10 cellular contexts compared by ENCODE assay signal in the genomic region with DNA sequence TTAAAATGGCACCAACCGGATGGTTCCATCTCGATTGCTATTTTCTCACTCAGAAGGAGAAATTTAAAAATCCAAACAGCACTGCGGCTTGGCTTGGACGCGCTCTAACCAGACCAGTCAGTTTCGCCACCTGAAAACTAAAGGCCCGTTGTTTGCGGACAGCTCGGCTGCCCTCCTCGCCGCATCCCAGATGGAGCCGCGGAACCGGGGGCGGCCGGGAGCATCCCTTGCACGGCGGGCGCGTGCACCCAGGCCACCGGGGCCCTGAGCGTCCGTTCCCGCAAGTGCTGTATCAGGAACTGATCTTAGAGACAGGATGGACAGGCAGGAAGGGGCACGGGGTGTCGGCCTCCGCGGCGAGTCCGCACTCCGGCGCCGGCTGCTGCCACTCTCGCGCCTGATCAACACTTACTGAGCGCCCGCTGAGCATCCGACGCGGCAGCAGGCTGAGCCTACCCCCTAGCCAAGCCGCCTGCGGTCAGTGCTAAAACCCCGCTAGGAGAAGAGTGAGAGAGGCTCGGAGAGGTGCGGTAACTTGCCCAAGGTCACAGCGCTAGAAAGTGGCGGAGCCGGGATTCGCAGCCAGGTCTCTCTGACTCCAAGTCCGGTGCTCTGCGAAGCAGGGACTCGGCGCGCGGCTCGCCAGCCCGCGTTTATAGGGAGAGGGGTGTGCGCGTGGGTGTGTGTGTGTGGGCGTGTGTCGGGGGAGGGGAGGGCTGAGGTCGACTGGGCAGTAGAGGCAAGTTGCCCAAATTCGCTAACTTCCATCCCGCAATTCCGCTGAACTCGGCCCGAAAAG. TPM values are rescaled to one million over a fixed set of nuclear protein-coding genes. Genes with fewer than 3 reads are reported as not detected.
DNase-seq lines count a peak whose midpoint lies in the region; ATAC-seq and TF ChIP-seq lines count a peak whose summit lies in the region.
"Had no signal": no experiment of that assay in that cellular context is flagged by ENCODE, and none has a peak within 500 bp of the region (broad histone marks: within the 10 kb centered on the region; RNA-seq: fewer than 3 reads in every experiment).

A gene with protein sequence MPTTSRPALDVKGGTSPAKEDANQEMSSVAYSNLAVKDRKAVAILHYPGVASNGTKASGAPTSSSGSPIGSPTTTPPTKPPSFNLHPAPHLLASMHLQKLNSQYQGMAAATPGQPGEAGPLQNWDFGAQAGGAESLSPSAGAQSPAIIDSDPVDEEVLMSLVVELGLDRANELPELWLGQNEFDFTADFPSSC (minus strand): TSS at position 629 of the 799 bp plus-strand sequence. CDS start 3,045 bp downstream, outside the sequence.

- no peaks in the 10 kb centered on the region for H4K20me1 ChIP-seq in KMS-11 (ENCODE audit: insufficient read depth)

- no peaks in the 10 kb centered on the region for H3K9me3 Mint-ChIP-seq in CD8-positive, alpha-beta T cell

- peak within 1 kb of the TSS; percentile 79 for H2AFZ ChIP-seq in KMS-11 (ENCODE audit: low read depth)

- H3K9me3 ChIP-seq in CD8-positive, alpha-beta T cell (ENCODE audit: low read length) = no peaks in the 10 kb centered on the region
- H3K9me3 ChIP-seq in adipocyte (ENCODE audit: control insufficient read depth, low read length) = no peaks in the 10 kb centered on the region
- H3K9me3 ChIP-seq in left lung = no peaks in the 10 kb centered on the region
- no peaks in the 10 kb centered on the region for H3K9me3 ChIP-seq in thymus (ENCODE audit: control insufficient read depth)

- no peak within 1 kb of the TSS for H3K9ac ChIP-seq in KMS-11
- peak within 1 kb of the TSS; percentile 63 for H3K9ac ChIP-seq in adipocyte (ENCODE audit: low read length)

- H3K27ac Mint-ChIP-seq in CD8-positive, alpha-beta T cell = no peak within 1 kb of the TSS

- peaks cover 20% of the 10 kb centered on the region for H3K27me3 ChIP-seq in CD8-positive, alpha-beta T cell (ENCODE audit: insufficient read depth, low read length)
- H3K27me3 ChIP-seq in KMS-11 (ENCODE audit: insufficient read depth, low read depth) = peaks cover 9% of the 10 kb centered on the region
- peaks cover 77% of the 10 kb centered on the region for H3K27me3 ChIP-seq in adipocyte (replicated peaks; ENCODE audit: control insufficient read depth, insufficient read depth, low read length)
- peaks cover 75 to 84% of the 10 kb centered on the region in 2 donors for H3K27me3 ChIP-seq in left lung
- peaks cover 12% of the 10 kb centered on the region for H3K27me3 ChIP-seq in thymus (ENCODE audit: control insufficient read depth, insufficient read depth)

- CTCF ChIA-PET in CD8-positive, alpha-beta T cell (lab: Charles Lee) = no interaction called here

- peak within 1 kb of the TSS; percentile 57 for H3K4me2 ChIP-seq in KMS-11

- POLR2A ChIA-PET in CD8-positive, alpha-beta T cell (lab: Charles Lee) = interaction anchor here (1.2 kb wide), 1 partner anchor 29 kb away, joined by 10 read pairs; a partner anchor contains a TSS

- no peaks in the 10 kb centered on the region for H3K36me3 Mint-ChIP-seq in CD8-positive, alpha-beta T cell

- no peaks in the 10 kb centered on the region for H3K36me3 ChIP-seq in CD8-positive, alpha-beta T cell (ENCODE audit: insufficient read depth, low read length)
- H3K36me3 ChIP-seq in KMS-11 (ENCODE audit: insufficient read depth) (no peaks in the 10 kb centered on the region), adipocyte (ENCODE audit: control insufficient read depth, insufficient read depth, low read length, severe bottlenecking) (no peaks in the 10 kb centered on the region), left lung (no peaks in the 10 kb centered on the region), thymus (ENCODE audit: control insufficient read depth, insufficient read depth) (no peaks in the 10 kb centered on the region)

- H3K27me3 Mint-ChIP-seq in CD8-positive, alpha-beta T cell (ENCODE audit: low read depth) = peaks cover 53% of the 10 kb centered on the region

- intact Hi-C loops in CD8-positive, alpha-beta T cell (cut with DNase I, micrococcal nuclease) = loop anchor here in 1 of 2 experiments (5.0 kb wide), 1 partner anchor 1053 kb away; a partner anchor contains a TSS
- intact Hi-C loops in left lung (cut with DNase I) = no loop called here

- H3K4me1 Mint-ChIP-seq in CD8-positive, alpha-beta T cell (ENCODE audit: low read depth) = peaks cover 30% of the 10 kb centered on the region

- DNase-seq in CD8-positive, alpha-beta T cell = no peak
- DNase-seq in adipocyte (ENCODE audit: low read depth) (peak; percentile 27), left lung (peak in 1 of 2 donors; percentile 53)
- DNase-seq in stimulated activated CD4-positive, alpha-beta T cell treated with anti-CD3 and anti-CD28 coated beads, Interleukin-2, amount 100 ng/mL, for 48 hours = no peak
- DNase-seq: left cardiac atrium had no signal

- H3K27ac ChIP-seq in CD8-positive, alpha-beta T cell (ENCODE audit: low read depth, low read length) = no peak within 1 kb of the TSS
- H3K27ac ChIP-seq in KMS-11 = no peak within 1 kb of the TSS
- no peak within 1 kb of the TSS for H3K27ac ChIP-seq in left lung
- no peak within 1 kb of the TSS for H3K27ac ChIP-seq in thymus (ENCODE audit: low read depth)

- WGBS in thymus = 2% methylated on average over 68 of the region's 68 CpGs

- no peak for TF ChIP-seq CTCF in CD8-positive, alpha-beta T cell (IDR thresholded peaks at IDR 0.05)
- TF ChIP-seq CTCF in KMS-11 (conservative IDR thresholded peaks at IDR 0.05; ENCODE audit: low read depth, low read length) (no peak), left lung (IDR thresholded peaks at IDR 0.05) (no peak)

- ATAC-seq in CD8-positive, alpha-beta T cell = no peak
- peak; percentile 6 for ATAC-seq in left lung
- ATAC-seq in HG02623 (IDR thresholded peaks at IDR 0.05; ENCODE audit: unreplicated experiment) = no peak
- ATAC-seq in GM18861 (IDR thresholded peaks at IDR 0.05; ENCODE audit: unreplicated experiment) = no peak

- H3K79me2 ChIP-seq in KMS-11 (ENCODE audit: insufficient read depth, low read depth) = no peaks in the 10 kb centered on the region

- peak within 1 kb of the TSS; percentile 85 for H3K4me3 Mint-ChIP-seq in CD8-positive, alpha-beta T cell

- peak within 1 kb of the TSS; percentile 35 for H3K4me3 ChIP-seq in CD8-positive, alpha-beta T cell (ENCODE audit: low read depth, low read length)
- H3K4me3 ChIP-seq in KMS-11 (IDR thresholded peaks at IDR 0.05; ENCODE audit: insufficient read depth, low read depth, low read length) (no peak within 1 kb of the TSS), adipocyte (ENCODE audit: low read length) (peak within 1 kb of the TSS; percentile 81), left lung (peak within 1 kb of the TSS; percentile 29 to 41), thymus (ENCODE audit: low read length) (peak within 1 kb of the TSS; percentile 41)

- peaks cover 24% of the 10 kb centered on the region for H3K4me1 ChIP-seq in CD8-positive, alpha-beta T cell (ENCODE audit: insufficient read depth, low read length)
- H3K4me1 ChIP-seq in KMS-11 (ENCODE audit: low read depth, poor library complexity, severe bottlenecking) (no peaks in the 10 kb centered on the region), adipocyte (ENCODE audit: control insufficient read depth, insufficient read depth, low read length) (peaks cover 10% of the 10 kb centered on the region), left lung (peaks cover 9 to 24% of the 10 kb centered on the region in 2 donors), thymus (ENCODE audit: control insufficient read depth, insufficient read depth, low read length) (no peaks in the 10 kb centered on the region)

RNA-seq across cellular contexts. Expression of the gene that starts here (rescaled TPM):
- total RNA-seq in CD8-positive, alpha-beta T cell = not detected
- total RNA-seq in left lung = 1 to 10 TPM in 1 of 2 donors, under 1 TPM in 1; 0.39 to 3.8 TPM
- 1.3 TPM for polyA plus RNA-seq in thymus
- total RNA-seq: HT1080 had no signal
